19 cellular contexts compared by ENCODE assay signal in genomic region chr19:2460245-2460644, GRCh38. TPM values are rescaled to one million over a fixed set of nuclear protein-coding genes. Genes with fewer than 3 reads are reported as not detected.
DNase-seq lines count a peak whose midpoint lies in the region; ATAC-seq, FAIRE-seq and TF ChIP-seq lines count a peak whose summit lies in the region.
"Had no signal": no experiment of that assay in that cellular context is flagged by ENCODE, and none has a peak within 500 bp of the region (broad histone marks: within the 10 kb centered on the region; RNA-seq: fewer than 3 reads in every experiment).

No MANE protein-coding gene starts in this region.

- H3K9ac ChIP-seq in K562 (ENCODE audit: insufficient read depth in 1 of 2, low read depth in 2 of 2, low read length in 2 of 2) = no peak overlapping the region; a peak in 1 of 4 replicates
- H3K9ac ChIP-seq: KMS-11 had no signal

- H3K36me3 ChIP-seq in K562 (ENCODE audit: control insufficient read depth, insufficient read depth, low read length) (no peaks in the 10 kb centered on the region), stomach (no peaks in the 10 kb centered on the region), Caco-2 (ENCODE audit: control insufficient read depth, insufficient read depth, low read length) (no peaks in the 10 kb centered on the region)

- intact Hi-C loops in natural killer cell (cut with micrococcal nuclease) = no loop called here
- intact Hi-C loops in K562 (cut with micrococcal nuclease) = no loop called here
- intact Hi-C loops in stomach (cut with DNase I; ENCODE audit: low total_unique reads) = no loop called here
- intact Hi-C loops in Caco-2 (cut with micrococcal nuclease; ENCODE audit: unreplicated experiment) = no loop called here

- H3K4me3 ChIP-seq in K562 (no peak overlapping the region), stomach (no peak overlapping the region), Caco-2 (ENCODE audit: low read depth, low read length) (no peak overlapping the region)
- H3K4me3 ChIP-seq: GM12878, GM23338 had no signal

- H3K4me1 ChIP-seq in K562 (replicated peaks in 1 of 2; ENCODE audit: control insufficient read depth in 2 of 2, insufficient read depth in 2 of 2, low read length in 2 of 2) (peaks cover 5 to 40% of the 10 kb centered on the region in 2 experiments; a peak in 3 of 5 replicates), stomach (peaks cover 25 to 41% (median 36%) of the 10 kb centered on the region in 4 donors), Caco-2 (peaks cover 3% of the 10 kb centered on the region; the same call in 1 of the 2 replicates)

- 86% methylated on average over 1 of the region's 1 CpG for WGBS in K562 (ENCODE audit: insufficient coverage, low coverage, missing lambda C conversion rate)
- WGBS in stomach, 5 donors = 86 to 100% (median 96%) methylated on average over 1 of the region's 1 CpG

- TF ChIP-seq CTCF in natural killer cell (IDR thresholded peaks at IDR 0.05) (no peak), RWPE1 (conservative IDR thresholded peaks at IDR 0.05; ENCODE audit: low read depth) (no peak), K562 (IDR thresholded peaks at IDR 0.05 in 2 of 3, conservative IDR thresholded peaks at IDR 0.05 in 1 of 3; ENCODE audit: insufficient read depth in 2 of 3, low read depth in 1 of 3, low read length in 3 of 3) (no peak), neural crest cell (conservative IDR thresholded peaks at IDR 0.05) (no peak), stomach (IDR thresholded peaks at IDR 0.05) (no peak), Caco-2 (IDR thresholded peaks at IDR 0.05; ENCODE audit: insufficient read depth in 1 of 2, low read depth in 1 of 2, low read length in 1 of 2, severe bottlenecking in 1 of 2, unreplicated experiment in 1 of 2) (no peak)

- POLR2A ChIA-PET in RWPE1 (lab: Yijun Ruan, JAX; ENCODE audit: low non-redundant PET) = no interaction called here
- POLR2A ChIA-PET in K562 (lab: Yijun Ruan, JAX) = interaction anchor here (3.4 kb wide), 1 partner anchor 16 kb away, joined by 15 read pairs; the partner anchor contains the start of gene GADD45B
- POLR2A ChIA-PET in Caco-2 (lab: Charles Lee) = interaction anchor here (0.7 kb wide), 1 partner anchor 83 kb away, joined by 16 read pairs; no protein-coding TSS in a partner anchor

- H3K79me2 ChIP-seq in K562 (ENCODE audit: control insufficient read depth, insufficient read depth, low read length) = peaks cover 19% of the 10 kb centered on the region

- H3K36me3 Mint-ChIP-seq in natural killer cell = no peaks in the 10 kb centered on the region
- H3K36me3 Mint-ChIP-seq in natural killer cell treated with Interleukin-12 subunit alpha and Interleukin-12 subunit beta and Interleukin-15 and Interleukin-18, amount 100 ng/mL, for 72 hours = no peaks in the 10 kb centered on the region
- no peaks in the 10 kb centered on the region for H3K36me3 Mint-ChIP-seq in neural crest cell (ENCODE audit: low read depth)
- peaks cover 5% of the 10 kb centered on the region for H3K36me3 Mint-ChIP-seq in Caco-2 (ENCODE audit: insufficient read depth, unreplicated experiment)

- H3K4me3 Mint-ChIP-seq in natural killer cell (peak overlapping the region; percentile 45), neural crest cell (peak overlapping the region; percentile 61), Caco-2 (ENCODE audit: unreplicated experiment) (no peak overlapping the region)
- H3K4me3 Mint-ChIP-seq in natural killer cell treated with Interleukin-12 subunit alpha and Interleukin-12 subunit beta and Interleukin-15 and Interleukin-18, amount 100 ng/mL, for 72 hours = no peak overlapping the region
- H3K4me3 Mint-ChIP-seq: GM23338 had no signal

- DNase-seq in natural killer cell (no peak), RWPE1 (ENCODE audit: low spot score) (no peak), K562 (ENCODE audit: extremely low read depth in 1 of 4, low spot score in 3 of 4) (no peak), neural crest cell (ENCODE audit: low read depth, low spot score) (no peak), SHP77 treated with DMSO at 0.1 percent for 48 hours (lab: John Stamatoyannopoulos, UW) (no peak), stomach (no peak), Caco-2 (no peak)
- DNase-seq in natural killer cell treated with Interleukin-12 subunit alpha and Interleukin-12 subunit beta and Interleukin-15 and Interleukin-18, amount 100 ng/mL, for 72 hours (ENCODE audit: low spot score) = no peak
- DNase-seq: ACHN, AML-193, DMS 273 treated with DMSO at 0.1 percent for 48 hours, GDM1, NCI-H1436 treated with DMSO at 0.1 percent for 48 hours, NCI-H2029 treated with DMSO at 0.1 percent for 48 hours, NCI-H2171 treated with DMSO at 0.1 percent for 48 hours, NCI-H774 had no signal

- H3K27me3 Mint-ChIP-seq in natural killer cell (ENCODE audit: low read depth in 2 of 2) (peaks cover 0 to 6% of the 10 kb centered on the region in 2 donors), neural crest cell (ENCODE audit: low read depth) (peaks cover 3% of the 10 kb centered on the region), Caco-2 (ENCODE audit: insufficient read depth, unreplicated experiment) (no peaks in the 10 kb centered on the region)
- H3K27me3 Mint-ChIP-seq in natural killer cell treated with Interleukin-12 subunit alpha and Interleukin-12 subunit beta and Interleukin-15 and Interleukin-18, amount 100 ng/mL, for 72 hours = no peaks in the 10 kb centered on the region

- TF ChIP-seq POLR2A in K562 (conservative IDR thresholded peaks at IDR 0.05) (no peak), stomach (IDR thresholded peaks at IDR 0.05) (no peak)

- TF ChIP-seq EP300 in K562 (IDR thresholded peaks at IDR 0.05; ENCODE audit: low read length) = no peak
- TF ChIP-seq EP300 in stomach (IDR thresholded peaks at IDR 0.05) = no peak

- ATAC-seq in natural killer cell (no peak), K562 (no peak)
- no peak for ATAC-seq in natural killer cell treated with Interleukin-12 subunit alpha and Interleukin-12 subunit beta and Interleukin-15 and Interleukin-18, amount 100 ng/mL, for 72 hours
- ATAC-seq: GM12878, GM23338 had no signal

- no TSS peak for BruUV-seq in K562 (replicated peaks; lab: Mats Ljungman, UMichigan)
- BruUV-seq in Caco-2 (replicated peaks; lab: Mats Ljungman, UMichigan) = no TSS peak

- no peaks in the 10 kb centered on the region for H3K9me3 ChIP-seq in K562 (replicated peaks; ENCODE audit: control insufficient read depth, insufficient read depth, low read depth, low read length)
- no peaks in the 10 kb centered on the region for H3K9me3 ChIP-seq in stomach
- no peaks in the 10 kb centered on the region for H3K9me3 ChIP-seq in Caco-2

- no peaks in the 10 kb centered on the region for H3K9me3 Mint-ChIP-seq in natural killer cell
- no peaks in the 10 kb centered on the region for H3K9me3 Mint-ChIP-seq in natural killer cell treated with Interleukin-12 subunit alpha and Interleukin-12 subunit beta and Interleukin-15 and Interleukin-18, amount 100 ng/mL, for 72 hours
- no peaks in the 10 kb centered on the region for H3K9me3 Mint-ChIP-seq in neural crest cell
- no peaks in the 10 kb centered on the region for H3K9me3 Mint-ChIP-seq in Caco-2 (ENCODE audit: unreplicated experiment)

- H3K4me1 Mint-ChIP-seq in natural killer cell = peaks cover 0 to 25% of the 10 kb centered on the region in 2 donors
- H3K4me1 Mint-ChIP-seq in natural killer cell treated with Interleukin-12 subunit alpha and Interleukin-12 subunit beta and Interleukin-15 and Interleukin-18, amount 100 ng/mL, for 72 hours (ENCODE audit: low read depth in 2 of 2) = peaks cover 16% of the 10 kb centered on the region in 2 donors
- peaks cover 17% of the 10 kb centered on the region for H3K4me1 Mint-ChIP-seq in neural crest cell
- no peaks in the 10 kb centered on the region for H3K4me1 Mint-ChIP-seq in Caco-2 (ENCODE audit: low read depth, unreplicated experiment)

- in situ Hi-C loops in K562 (cut with MboI) = no loop called here

- no peak overlapping the region for H2AFZ ChIP-seq in K562 (ENCODE audit: low read depth, low read length)
- H2AFZ ChIP-seq: GM23338 had no signal

- H3K27ac ChIP-seq in RWPE1 = peak overlapping the region; percentile 89; the same call in 1 of the 2 replicates
- no peak overlapping the region for H3K27ac ChIP-seq in K562 (ENCODE audit: extremely low read depth, low read depth, low read length)
- no peak overlapping the region for H3K27ac ChIP-seq in stomach
- H3K27ac ChIP-seq: KMS-11 had no signal

- TF ChIP-seq RAD21 in K562 (CRISPR knock-in tag; conservative IDR thresholded peaks at IDR 0.05 in 1 of 2, IDR thresholded peaks at IDR 0.05 in 1 of 2) = no peak

- H3K27me3 ChIP-seq in K562 (ENCODE audit: control insufficient read depth in 2 of 2, insufficient read depth in 2 of 2, low read length in 2 of 2) = no peaks in the 10 kb centered on the region
- H3K27me3 ChIP-seq in stomach = no peaks in the 10 kb centered on the region
- H3K27me3 ChIP-seq in Caco-2 (replicated peaks; ENCODE audit: control insufficient read depth, insufficient read depth, low read length) = no peaks in the 10 kb centered on the region

- CTCF ChIA-PET in RWPE1 (lab: Yijun Ruan, JAX) = interaction anchor here (0.6 kb wide), 1 partner anchor 160 kb away, joined by 3 read pairs; no protein-coding TSS in a partner anchor
- CTCF ChIA-PET in K562 (lab: Yijun Ruan, JAX; ENCODE audit: low intra/inter-chr PET ratio) = no interaction called here
- CTCF ChIA-PET in Caco-2 (lab: Charles Lee) = no interaction called here

- H4K20me1 ChIP-seq in K562 (replicated peaks; ENCODE audit: control insufficient read depth, insufficient read depth, low read length) = peaks cover 8% of the 10 kb centered on the region; the same call in 1 of the 2 replicates

- H3K9me1 ChIP-seq in K562 (ENCODE audit: control insufficient read depth, insufficient read depth, low read length) = peaks cover 6% of the 10 kb centered on the region

- FAIRE-seq in K562 (lab: Jason Lieb, UNC) = no peak
- FAIRE-seq: GM12878 had no signal

- no peak overlapping the region for H3K27ac Mint-ChIP-seq in natural killer cell
- no peak overlapping the region for H3K27ac Mint-ChIP-seq in natural killer cell treated with Interleukin-12 subunit alpha and Interleukin-12 subunit beta and Interleukin-15 and Interleukin-18, amount 100 ng/mL, for 72 hours
- H3K27ac Mint-ChIP-seq in neural crest cell (ENCODE audit: unreplicated experiment) = peak overlapping the region; percentile 78
- H3K27ac Mint-ChIP-seq in Caco-2 (ENCODE audit: unreplicated experiment) = no peak overlapping the region
- H3K27ac Mint-ChIP-seq: GM23338 had no signal

- H3K4me2 ChIP-seq in K562 (ENCODE audit: insufficient read depth, low read length) = no peak overlapping the region
- H3K4me2 ChIP-seq: GM23338, KMS-11 had no signal

RNA-seq across cellular contexts. Expression of gene LMNB2, which starts 3.5 kb away (rescaled TPM):
- total RNA-seq in natural killer cell (10 to 100 TPM; 12.0 to 23.7 (median 19.3) TPM), K562 (2014; rRNA removed) (133 and 141 TPM in 2 replicates), K562 (2014; rRNA removed; fragmentation: Illumina TruSeq; extraction: Trizol) (46.8 and 52.9 TPM in 2 replicates), K562 (2015; rRNA removed; fragmentation: Illumina TruSeq; extraction: Trizol) (105 and 106 TPM in 2 replicates), K562 (2021) (98.3 and 123 TPM in 2 replicates), neural crest cell (201 and 206 TPM in 2 replicates), stomach (10 to 100 TPM; 19.8 to 76.8 (median 29.0) TPM), Caco-2 (2022) (128 and 130 TPM in 2 replicates)
- total RNA-seq in natural killer cell treated with Interleukin-12 subunit alpha and Interleukin-12 subunit beta and Interleukin-15 and Interleukin-18, amount 100 ng/mL, for 72 hours = 100 to 1,000 TPM in 1 of 2 donors, 10 to 100 TPM in 1; 74.9 to 165 TPM
- total RNA-seq in K562 (2011; cell fraction: chromatin; rRNA removed; ENCODE audit: low replicate concordance) = 40.1 and 85.1 TPM in 2 replicates
- 40.9 and 42.2 TPM in 2 replicates for total RNA-seq in K562 (2011; cell fraction: nucleolus; rRNA removed)
- total RNA-seq in K562 (2011; cell fraction: nucleoplasm; rRNA removed) = 35.7 and 48.3 TPM in 2 replicates
- polyA plus RNA-seq in K562 (2011; rRNA removed) (90.3 and 94.7 TPM in 2 replicates), K562 (2014; fragmentation: Illumina TruSeq; extraction: Trizol) (117 and 161 TPM in 2 replicates), K562 (2014; fragmentation: Nextera tagmentation; extraction: Ambion mirVana) (under 1 TPM; 0.48 to 0.71 TPM), K562 (2014; rRNA removed) (94.5 and 105 TPM in 2 replicates), stomach (10 to 100 TPM; 12.2 to 19.7 (median 13.6) TPM)
- polyA plus RNA-seq in K562 (2011; cell fraction: cytosol; rRNA removed) = 191 and 212 TPM in 2 replicates
- polyA plus RNA-seq in K562 (2011; cell fraction: nucleus; rRNA removed) = 59.1 and 76.5 TPM in 2 replicates
- polyA plus RNA-seq in K562 (2012) = 58.8 and 94.2 TPM in 2 replicates
- polyA minus RNA-seq in K562 (2011; rRNA and poly(A)+ RNA removed) = 57.4 and 85.2 TPM in 2 replicates
- 48.5 and 69.4 TPM in 2 replicates for polyA minus RNA-seq in K562 (2011; cell fraction: cytosol; rRNA and poly(A)+ RNA removed)
- 10.8 and 13.6 TPM in 2 replicates for polyA minus RNA-seq in K562 (2011; cell fraction: nucleus; rRNA and poly(A)+ RNA removed)

RNA-seq across cellular contexts. Expression of gene GADD45B, which starts 15.7 kb away (rescaled TPM):
- total RNA-seq in natural killer cell = 100 to 1,000 TPM; 198 to 247 (median 212) TPM
- 100 to 1,000 TPM; 233 to 784 TPM for total RNA-seq in natural killer cell treated with Interleukin-12 subunit alpha and Interleukin-12 subunit beta and Interleukin-15 and Interleukin-18, amount 100 ng/mL, for 72 hours
- 7.1 and 17.3 TPM in 2 replicates for total RNA-seq in K562 (2011; cell fraction: chromatin; rRNA removed; ENCODE audit: low replicate concordance)
- 18.6 and 27.0 TPM in 2 replicates for total RNA-seq in K562 (2011; cell fraction: nucleolus; rRNA removed)
- total RNA-seq in K562 (2011; cell fraction: nucleoplasm; rRNA removed) = 12.8 and 19.0 TPM in 2 replicates
- total RNA-seq in K562 (2014; rRNA removed) = 3.9 and 4.1 TPM in 2 replicates
- 1.7 and 2.1 TPM in 2 replicates for total RNA-seq in K562 (2014; rRNA removed; fragmentation: Illumina TruSeq; extraction: Trizol)
- total RNA-seq in K562 (2015; rRNA removed; fragmentation: Illumina TruSeq; extraction: Trizol) = 1.9 and 2.0 TPM in 2 replicates
- total RNA-seq in K562 (2021) = 2.9 and 3.1 TPM in 2 replicates
- 2.7 and 4.7 TPM in 2 replicates for polyA plus RNA-seq in K562 (2011; rRNA removed)
- polyA plus RNA-seq in K562 (2011; cell fraction: cytosol; rRNA removed) = 5.2 and 6.5 TPM in 2 replicates
- 8.7 and 19.6 TPM in 2 replicates for polyA plus RNA-seq in K562 (2011; cell fraction: nucleus; rRNA removed)
- polyA plus RNA-seq in K562 (2012) = 2.9 and 8.2 TPM in 2 replicates
- 0.79 and 1.0 TPM in 2 replicates for polyA plus RNA-seq in K562 (2014; fragmentation: Illumina TruSeq; extraction: Trizol)
- under 1 TPM; 0.06 to 0.18 TPM for polyA plus RNA-seq in K562 (2014; fragmentation: Nextera tagmentation; extraction: Ambion mirVana)
- polyA plus RNA-seq in K562 (2014; rRNA removed) = 2.5 and 2.7 TPM in 2 replicates
- 3.5 and 5.2 TPM in 2 replicates for polyA minus RNA-seq in K562 (2011; rRNA and poly(A)+ RNA removed)
- 4.3 and 18.2 TPM in 2 replicates for polyA minus RNA-seq in K562 (2011; cell fraction: cytosol; rRNA and poly(A)+ RNA removed)
- 17.8 and 31.2 TPM in 2 replicates for polyA minus RNA-seq in K562 (2011; cell fraction: nucleus; rRNA and poly(A)+ RNA removed)
- 3.3 and 4.1 TPM in 2 replicates for total RNA-seq in neural crest cell
- total RNA-seq in stomach = 100 to 1,000 TPM in 1 of 5 donors, 10 to 100 TPM in 4; 61.6 to 588 (median 91.0) TPM
- 10 to 100 TPM; 52.9 to 92.1 (median 53.8) TPM for polyA plus RNA-seq in stomach
- 20.2 and 23.8 TPM in 2 replicates for total RNA-seq in Caco-2 (2022)

RNA-seq across cellular contexts. Expression of gene TIMM13, which starts 32.9 kb away (rescaled TPM):
- total RNA-seq in natural killer cell = 10 to 100 TPM; 24.7 to 30.4 (median 25.1) TPM
- 100 to 1,000 TPM in 1 of 2 donors, 10 to 100 TPM in 1; 80.1 to 124 TPM for total RNA-seq in natural killer cell treated with Interleukin-12 subunit alpha and Interleukin-12 subunit beta and Interleukin-15 and Interleukin-18, amount 100 ng/mL, for 72 hours
- total RNA-seq in K562 (2011; cell fraction: chromatin; rRNA removed; ENCODE audit: low replicate concordance) = 33.4 and 83.5 TPM in 2 replicates
- 50.0 and 67.9 TPM in 2 replicates for total RNA-seq in K562 (2011; cell fraction: nucleolus; rRNA removed)
- 30.1 and 33.7 TPM in 2 replicates for total RNA-seq in K562 (2011; cell fraction: nucleoplasm; rRNA removed)
- 112 and 140 TPM in 2 replicates for total RNA-seq in K562 (2014; rRNA removed)
- total RNA-seq in K562 (2014; rRNA removed; fragmentation: Illumina TruSeq; extraction: Trizol) = 13.8 and 18.7 TPM in 2 replicates
- 81.1 and 90.4 TPM in 2 replicates for total RNA-seq in K562 (2015; rRNA removed; fragmentation: Illumina TruSeq; extraction: Trizol)
- total RNA-seq in K562 (2021) = 215 and 235 TPM in 2 replicates
- 35.0 and 50.3 TPM in 2 replicates for polyA plus RNA-seq in K562 (2011; rRNA removed)
- 77.5 and 236 TPM in 2 replicates for polyA plus RNA-seq in K562 (2011; cell fraction: cytosol; rRNA removed)
- polyA plus RNA-seq in K562 (2011; cell fraction: nucleus; rRNA removed) = 41.8 and 63.1 TPM in 2 replicates
- polyA plus RNA-seq in K562 (2012) = 83.8 and 112 TPM in 2 replicates
- 20.3 and 68.0 TPM in 2 replicates for polyA plus RNA-seq in K562 (2014; fragmentation: Illumina TruSeq; extraction: Trizol)
- polyA plus RNA-seq in K562 (2014; fragmentation: Nextera tagmentation; extraction: Ambion mirVana) = 10 to 100 TPM; 17.6 to 71.8 TPM
- polyA plus RNA-seq in K562 (2014; rRNA removed) = 105 and 132 TPM in 2 replicates
- polyA minus RNA-seq in K562 (2011; rRNA and poly(A)+ RNA removed) = 4.1 and 9.6 TPM in 2 replicates
- 27.2 and 34.0 TPM in 2 replicates for polyA minus RNA-seq in K562 (2011; cell fraction: cytosol; rRNA and poly(A)+ RNA removed)
- polyA minus RNA-seq in K562 (2011; cell fraction: nucleus; rRNA and poly(A)+ RNA removed) = 18.0 and 20.1 TPM in 2 replicates
- 145 and 155 TPM in 2 replicates for total RNA-seq in neural crest cell
- total RNA-seq in stomach = 10 to 100 TPM in 4 of 5 donors, not detected in 1; 19.2 to 54.5 (median 27.6) TPM
- polyA plus RNA-seq in stomach = 100 to 1,000 TPM in 1 of 3 donors, 10 to 100 TPM in 2; 62.6 to 133 (median 97.8) TPM
- 200 and 217 TPM in 2 replicates for total RNA-seq in Caco-2 (2022)

Comparison
In these comparisons a context has a peak if more than half of its experiments do, and no peak if none do; other contexts are left out.
1. H3K4me3 Mint-ChIP-seq: peak in natural killer cell (single experiment) and neural crest cell (single experiment); none in natural killer cell treated with Interleukin-12 subunit alpha and Interleukin-12 subunit beta and Interleukin-15 and Interleukin-18, amount 100 ng/mL, for 72 hours (single experiment) and Caco-2 (single experiment).